In genomic region chr12:123601602-123602489, GRCh38 we compare ENCODE assay signal across 8 cellular contexts. TPM values are rescaled to one million over a fixed set of nuclear protein-coding genes. Genes with fewer than 3 reads are reported as not detected.
DNase-seq lines count a peak whose midpoint lies in the region; ATAC-seq and TF ChIP-seq lines count a peak whose summit lies in the region.

A gene with protein sequence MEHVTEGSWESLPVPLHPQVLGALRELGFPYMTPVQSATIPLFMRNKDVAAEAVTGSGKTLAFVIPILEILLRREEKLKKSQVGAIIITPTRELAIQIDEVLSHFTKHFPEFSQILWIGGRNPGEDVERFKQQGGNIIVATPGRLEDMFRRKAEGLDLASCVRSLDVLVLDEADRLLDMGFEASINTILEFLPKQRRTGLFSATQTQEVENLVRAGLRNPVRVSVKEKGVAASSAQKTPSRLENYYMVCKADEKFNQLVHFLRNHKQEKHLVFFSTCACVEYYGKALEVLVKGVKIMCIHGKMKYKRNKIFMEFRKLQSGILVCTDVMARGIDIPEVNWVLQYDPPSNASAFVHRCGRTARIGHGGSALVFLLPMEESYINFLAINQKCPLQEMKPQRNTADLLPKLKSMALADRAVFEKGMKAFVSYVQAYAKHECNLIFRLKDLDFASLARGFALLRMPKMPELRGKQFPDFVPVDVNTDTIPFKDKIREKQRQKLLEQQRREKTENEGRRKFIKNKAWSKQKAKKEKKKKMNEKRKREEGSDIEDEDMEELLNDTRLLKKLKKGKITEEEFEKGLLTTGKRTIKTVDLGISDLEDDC (plus strand): TSS chr12:123602099. CDS start chr12:123602149, 50 bp downstream.

- H3K9me3 ChIP-seq in WERI-Rb-1 (ENCODE audit: severe bottlenecking) (no peaks in the 10 kb centered on the region), mammary epithelial cell (replicated peaks; ENCODE audit: insufficient read depth, low read length) (no peaks in the 10 kb centered on the region)

- peak; percentile 90 for ATAC-seq in GM18511 (IDR thresholded peaks at IDR 0.05; ENCODE audit: unreplicated experiment)
- ATAC-seq in HG03025 (IDR thresholded peaks at IDR 0.05; ENCODE audit: low FRiP score, unreplicated experiment), result peak; percentile 82

- H3K9ac ChIP-seq in mammary epithelial cell (ENCODE audit: insufficient read depth, low read length), result peak within 1 kb of the TSS; percentile 70

- H3K4me2 ChIP-seq in mammary epithelial cell (ENCODE audit: insufficient read depth, low read depth, low read length), result peak within 1 kb of the TSS; percentile 73

- H3K27me3 ChIP-seq in WERI-Rb-1 (ENCODE audit: insufficient read depth, low read depth, severe bottlenecking), result no peaks in the 10 kb centered on the region
- no peaks in the 10 kb centered on the region for H3K27me3 ChIP-seq in mammary epithelial cell (ENCODE audit: insufficient read depth, low read length)

- no peaks in the 10 kb centered on the region for H4K20me1 ChIP-seq in mammary epithelial cell (ENCODE audit: insufficient read depth, low read length)

- TF ChIP-seq CTCF in WERI-Rb-1 (IDR thresholded peaks at IDR 0.05; ENCODE audit: low read depth, low read length) (peak; percentile 42), mammary epithelial cell (conservative IDR thresholded peaks at IDR 0.05 in 1 of 2, IDR thresholded peaks at IDR 0.05 in 1 of 2; ENCODE audit: extremely low read depth in 1 of 2, insufficient read depth in 1 of 2, low read depth in 1 of 2, low read length in 2 of 2) (peak; percentile 6 to 62)

- H3K36me3 ChIP-seq in WERI-Rb-1, result peaks cover 58% of the 10 kb centered on the region
- peaks cover 9% of the 10 kb centered on the region for H3K36me3 ChIP-seq in mammary epithelial cell (ENCODE audit: insufficient read depth, low read length)

- peak within 1 kb of the TSS; percentile 93 for H3K4me3 ChIP-seq in WERI-Rb-1 (ENCODE audit: low read depth, low read length)
- H3K4me3 ChIP-seq in mammary epithelial cell (replicated peaks in 1 of 3; ENCODE audit: insufficient read depth in 1 of 3, low read depth in 2 of 3, low read length in 3 of 3), result peak within 1 kb of the TSS; percentile 89 to 100 (median 98)

- intact Hi-C loops in mammary epithelial cell (cut with micrococcal nuclease), result loop anchor here (1.0 to 5.0 kb wide), 2 partner anchors 332 to 625 kb away; partner anchors contain the start of gene OGFOD2

- H2AFZ ChIP-seq in mammary epithelial cell (ENCODE audit: low read depth, low read length), result peak within 1 kb of the TSS; percentile 99

- dilution Hi-C loops in mammary epithelial cell (cut with HindIII; ENCODE audit: low sequenced_read_pairs), result no loop called here

- in situ Hi-C loops in mammary epithelial cell (cut with MboI; ENCODE audit: low sequenced_read_pairs in 2 of 2), result no loop called here

- H3K27ac ChIP-seq in WERI-Rb-1 (peak within 1 kb of the TSS; percentile 98), mammary epithelial cell (ENCODE audit: insufficient read depth, low read depth, low read length) (peak within 1 kb of the TSS; percentile 57)

- CTCF ChIA-PET in mammary epithelial cell (lab: Charles Lee; ENCODE audit: low non-redundant PET), result no interaction called here

- H3K79me2 ChIP-seq in mammary epithelial cell (ENCODE audit: insufficient read depth, low read length), result peaks cover 67% of the 10 kb centered on the region

- peak; percentile 65 for DNase-seq in A172 (ENCODE audit: low spot score)
- peak; percentile 40 for DNase-seq in NCI-H2107 treated with DMSO at 0.1 percent for 48 hours (lab: John Stamatoyannopoulos, UW; ENCODE audit: unreplicated experiment)
- peak; percentile 81 for DNase-seq in WERI-Rb-1
- DNase-seq in mammary epithelial cell, result peak; percentile 81
- peak; percentile 88 for DNase-seq in inferior parietal cortex (ENCODE audit: extremely low spot score)
- DNase-seq in stimulated activated CD4-positive, alpha-beta T cell treated with anti-CD3 and anti-CD28 coated beads, Interleukin-12 subunit alpha, Interleukin-12 subunit beta, amount 100 ng/mL, for 24 hours (ENCODE audit: low read depth in 2 of 2), result peak; percentile 75

- peaks cover 4% of the 10 kb centered on the region for H3K4me1 ChIP-seq in mammary epithelial cell (ENCODE audit: insufficient read depth, low read length)

- BruUV-seq in mammary epithelial cell (replicated peaks; lab: Mats Ljungman, UMichigan), result TSS peak; percentile 46

- WGBS in mammary epithelial cell (ENCODE audit: low coverage, missing lambda C conversion rate), result under 1% methylated on average over 28 of the region's 81 CpGs

RNA-seq across cellular contexts. Expression of the gene that starts here (rescaled TPM):
- 25.9 and 30.5 TPM in 2 replicates for total RNA-seq in A172 (2014; rRNA removed; shearing (Covaris generic))
- total RNA-seq in mammary epithelial cell, result 10 to 100 TPM; 19.5 to 25.8 TPM
- polyA plus RNA-seq in mammary epithelial cell, result 21.6 TPM
- polyA minus RNA-seq in mammary epithelial cell, result 16.5 TPM

Comparison
In these comparisons a context has a peak if more than half of its experiments do, and no peak if none do; other contexts are left out.
1. Peak in every context shown above with its lines: DNase-seq, ATAC-seq, H3K4me3 ChIP-seq and H3K27ac ChIP-seq.